ENCODE assay signal across 1 cellular context in the genomic region with DNA sequence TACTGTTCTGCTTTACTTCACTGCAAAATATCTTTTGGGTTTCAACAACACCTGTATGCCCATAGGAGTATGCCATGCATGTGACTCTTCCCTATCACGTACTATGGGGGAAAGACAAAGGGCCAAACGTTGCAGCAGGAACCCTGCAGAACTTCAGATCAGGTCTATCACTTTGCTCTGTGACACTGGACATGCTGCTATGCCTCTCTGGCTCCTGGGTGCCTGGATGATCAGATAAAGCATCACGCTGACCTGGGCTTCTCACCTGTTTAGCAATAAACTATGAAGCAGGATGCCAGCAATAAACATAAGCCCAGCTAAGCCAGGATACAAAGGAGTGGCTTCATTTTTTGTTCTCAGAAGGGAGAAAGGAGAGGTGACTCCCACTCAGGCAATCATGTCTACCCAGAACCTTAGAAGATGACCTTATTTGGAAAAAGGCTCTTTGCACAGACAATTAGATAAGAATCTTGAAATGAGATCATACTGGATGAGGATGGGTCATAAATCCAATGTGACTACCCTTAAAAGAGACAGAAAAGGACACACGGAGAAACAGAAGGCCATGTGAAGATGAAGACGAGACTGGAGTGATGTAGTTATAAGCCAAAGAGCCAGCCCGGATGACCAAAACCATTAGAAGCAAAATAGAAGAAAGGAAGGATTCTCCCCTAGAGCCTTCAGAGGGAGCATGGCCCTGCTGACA.
TF ChIP-seq lines count a peak whose summit lies in the region.

No MANE protein-coding gene starts in this region.

TF ChIP-seq in K562, 482 proteins besides CTCF, POLR2A, EP300 and RAD21 (continued from another document and continues in another):
- TF ChIP-seq, protein P1, sequence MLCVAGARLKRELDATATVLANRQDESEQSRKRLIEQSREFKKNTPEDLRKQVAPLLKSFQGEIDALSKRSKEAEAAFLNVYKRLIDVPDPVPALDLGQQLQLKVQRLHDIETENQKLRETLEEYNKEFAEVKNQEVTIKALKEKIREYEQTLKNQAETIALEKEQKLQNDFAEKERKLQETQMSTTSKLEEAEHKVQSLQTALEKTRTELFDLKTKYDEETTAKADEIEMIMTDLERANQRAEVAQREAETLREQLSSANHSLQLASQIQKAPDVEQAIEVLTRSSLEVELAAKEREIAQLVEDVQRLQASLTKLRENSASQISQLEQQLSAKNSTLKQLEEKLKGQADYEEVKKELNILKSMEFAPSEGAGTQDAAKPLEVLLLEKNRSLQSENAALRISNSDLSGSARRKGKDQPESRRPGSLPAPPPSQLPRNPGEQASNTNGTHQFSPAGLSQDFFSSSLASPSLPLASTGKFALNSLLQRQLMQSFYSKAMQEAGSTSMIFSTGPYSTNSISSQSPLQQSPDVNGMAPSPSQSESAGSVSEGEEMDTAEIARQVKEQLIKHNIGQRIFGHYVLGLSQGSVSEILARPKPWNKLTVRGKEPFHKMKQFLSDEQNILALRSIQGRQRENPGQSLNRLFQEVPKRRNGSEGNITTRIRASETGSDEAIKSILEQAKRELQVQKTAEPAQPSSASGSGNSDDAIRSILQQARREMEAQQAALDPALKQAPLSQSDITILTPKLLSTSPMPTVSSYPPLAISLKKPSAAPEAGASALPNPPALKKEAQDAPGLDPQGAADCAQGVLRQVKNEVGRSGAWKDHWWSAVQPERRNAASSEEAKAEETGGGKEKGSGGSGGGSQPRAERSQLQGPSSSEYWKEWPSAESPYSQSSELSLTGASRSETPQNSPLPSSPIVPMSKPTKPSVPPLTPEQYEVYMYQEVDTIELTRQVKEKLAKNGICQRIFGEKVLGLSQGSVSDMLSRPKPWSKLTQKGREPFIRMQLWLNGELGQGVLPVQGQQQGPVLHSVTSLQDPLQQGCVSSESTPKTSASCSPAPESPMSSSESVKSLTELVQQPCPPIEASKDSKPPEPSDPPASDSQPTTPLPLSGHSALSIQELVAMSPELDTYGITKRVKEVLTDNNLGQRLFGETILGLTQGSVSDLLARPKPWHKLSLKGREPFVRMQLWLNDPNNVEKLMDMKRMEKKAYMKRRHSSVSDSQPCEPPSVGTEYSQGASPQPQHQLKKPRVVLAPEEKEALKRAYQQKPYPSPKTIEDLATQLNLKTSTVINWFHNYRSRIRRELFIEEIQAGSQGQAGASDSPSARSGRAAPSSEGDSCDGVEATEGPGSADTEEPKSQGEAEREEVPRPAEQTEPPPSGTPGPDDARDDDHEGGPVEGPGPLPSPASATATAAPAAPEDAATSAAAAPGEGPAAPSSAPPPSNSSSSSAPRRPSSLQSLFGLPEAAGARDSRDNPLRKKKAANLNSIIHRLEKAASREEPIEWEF (CRISPR knock-in tag; IDR thresholded peaks at IDR 0.05) = no peak
- TF ChIP-seq TEAD4 (IDR thresholded peaks at IDR 0.05; ENCODE audit: low read length) = no peak
- no peak for TF ChIP-seq TEAD4 (CRISPR knock-in tag; IDR thresholded peaks at IDR 0.05; ENCODE audit: borderline replicate concordance)
- TF ChIP-seq, protein P2, sequence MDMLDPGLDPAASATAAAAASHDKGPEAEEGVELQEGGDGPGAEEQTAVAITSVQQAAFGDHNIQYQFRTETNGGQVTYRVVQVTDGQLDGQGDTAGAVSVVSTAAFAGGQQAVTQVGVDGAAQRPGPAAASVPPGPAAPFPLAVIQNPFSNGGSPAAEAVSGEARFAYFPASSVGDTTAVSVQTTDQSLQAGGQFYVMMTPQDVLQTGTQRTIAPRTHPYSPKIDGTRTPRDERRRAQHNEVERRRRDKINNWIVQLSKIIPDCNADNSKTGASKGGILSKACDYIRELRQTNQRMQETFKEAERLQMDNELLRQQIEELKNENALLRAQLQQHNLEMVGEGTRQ (CRISPR knock-in tag; IDR thresholded peaks at IDR 0.05) = no peak
- TF ChIP-seq BRCA1 (IDR thresholded peaks at IDR 0.05) = no peak
- no peak for TF ChIP-seq BRCA1 (CRISPR knock-in tag; IDR thresholded peaks at IDR 0.05)
- peak; percentile 91 for TF ChIP-seq CTBP1 (IDR thresholded peaks at IDR 0.05; ENCODE audit: borderline replicate concordance)
- TF ChIP-seq ZNF121 (CRISPR knock-in tag; conservative IDR thresholded peaks at IDR 0.05) = no peak
- TF ChIP-seq SPI1 (IDR thresholded peaks at IDR 0.05; ENCODE audit: borderline replicate concordance, low read depth, low read length) = no peak
- no peak for TF ChIP-seq STAG1 (CRISPR knock-in tag; IDR thresholded peaks at IDR 0.05; ENCODE audit: borderline replicate concordance)
- no peak for TF ChIP-seq LARP7 (IDR thresholded peaks at IDR 0.05)
- TF ChIP-seq HDAC1 (IDR thresholded peaks at IDR 0.05) = no peak
- TF ChIP-seq RFX5 (IDR thresholded peaks at IDR 0.05; ENCODE audit: low read depth, low read length) = no peak
- TF ChIP-seq ZNF143 (CRISPR knock-in tag; IDR thresholded peaks at IDR 0.05) = no peak
- no peak for TF ChIP-seq TRIM24 (IDR thresholded peaks at IDR 0.05)
- TF ChIP-seq, protein P3, sequence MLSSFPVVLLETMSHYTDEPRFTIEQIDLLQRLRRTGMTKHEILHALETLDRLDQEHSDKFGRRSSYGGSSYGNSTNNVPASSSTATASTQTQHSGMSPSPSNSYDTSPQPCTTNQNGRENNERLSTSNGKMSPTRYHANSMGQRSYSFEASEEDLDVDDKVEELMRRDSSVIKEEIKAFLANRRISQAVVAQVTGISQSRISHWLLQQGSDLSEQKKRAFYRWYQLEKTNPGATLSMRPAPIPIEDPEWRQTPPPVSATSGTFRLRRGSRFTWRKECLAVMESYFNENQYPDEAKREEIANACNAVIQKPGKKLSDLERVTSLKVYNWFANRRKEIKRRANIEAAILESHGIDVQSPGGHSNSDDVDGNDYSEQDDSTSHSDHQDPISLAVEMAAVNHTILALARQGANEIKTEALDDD (IDR thresholded peaks at IDR 0.05) = no peak
- no peak for TF ChIP-seq NFIX (CRISPR knock-in tag; IDR thresholded peaks at IDR 0.05; ENCODE audit: low read depth)
- no peak for TF ChIP-seq EZH2 (IDR thresholded peaks at IDR 0.05; ENCODE audit: borderline replicate concordance, low read depth, low read length)
- TF ChIP-seq, protein P4, sequence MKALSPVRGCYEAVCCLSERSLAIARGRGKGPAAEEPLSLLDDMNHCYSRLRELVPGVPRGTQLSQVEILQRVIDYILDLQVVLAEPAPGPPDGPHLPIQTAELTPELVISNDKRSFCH (CRISPR knock-in tag; IDR thresholded peaks at IDR 0.05) = no peak
- TF ChIP-seq, protein P4 (tag; IDR thresholded peaks at IDR 0.05) = no peak
- TF ChIP-seq, protein P5, sequence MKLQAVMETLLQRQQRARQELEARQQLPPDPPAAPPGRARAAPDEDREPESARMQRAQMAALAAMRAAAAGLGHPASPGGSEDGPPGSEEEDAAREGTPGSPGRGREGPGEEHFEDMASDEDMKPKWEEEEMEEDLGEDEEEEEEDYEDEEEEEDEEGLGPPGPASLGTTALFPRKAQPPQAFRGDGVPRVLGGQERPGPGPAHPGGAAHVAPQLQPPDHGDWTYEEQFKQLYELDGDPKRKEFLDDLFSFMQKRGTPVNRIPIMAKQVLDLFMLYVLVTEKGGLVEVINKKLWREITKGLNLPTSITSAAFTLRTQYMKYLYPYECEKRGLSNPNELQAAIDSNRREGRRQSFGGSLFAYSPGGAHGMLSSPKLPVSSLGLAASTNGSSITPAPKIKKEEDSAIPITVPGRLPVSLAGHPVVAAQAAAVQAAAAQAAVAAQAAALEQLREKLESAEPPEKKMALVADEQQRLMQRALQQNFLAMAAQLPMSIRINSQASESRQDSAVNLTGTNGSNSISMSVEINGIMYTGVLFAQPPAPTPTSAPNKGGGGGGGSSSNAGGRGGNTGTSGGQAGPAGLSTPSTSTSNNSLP (IDR thresholded peaks at IDR 0.05; ENCODE audit: borderline replicate concordance, low read depth, low read length) = no peak
- TF ChIP-seq, protein P6, sequence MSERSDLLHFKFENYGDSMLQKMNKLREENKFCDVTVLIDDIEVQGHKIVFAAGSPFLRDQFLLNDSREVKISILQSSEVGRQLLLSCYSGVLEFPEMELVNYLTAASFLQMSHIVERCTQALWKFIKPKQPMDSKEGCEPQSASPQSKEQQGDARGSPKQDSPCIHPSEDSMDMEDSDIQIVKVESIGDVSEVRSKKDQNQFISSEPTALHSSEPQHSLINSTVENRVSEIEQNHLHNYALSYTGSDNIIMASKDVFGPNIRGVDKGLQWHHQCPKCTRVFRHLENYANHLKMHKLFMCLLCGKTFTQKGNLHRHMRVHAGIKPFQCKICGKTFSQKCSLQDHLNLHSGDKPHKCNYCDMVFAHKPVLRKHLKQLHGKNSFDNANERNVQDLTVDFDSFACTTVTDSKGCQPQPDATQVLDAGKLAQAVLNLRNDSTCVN (CRISPR knock-in tag; IDR thresholded peaks at IDR 0.05) = no peak
- no peak for TF ChIP-seq ZNF668 (CRISPR knock-in tag; IDR thresholded peaks at IDR 0.05)
- no peak for TF ChIP-seq POLR3G (IDR thresholded peaks at IDR 0.05; ENCODE audit: extremely low read depth, insufficient read length, insufficient replicate concordance)
- TF ChIP-seq NFXL1 (CRISPR knock-in tag; IDR thresholded peaks at IDR 0.05) = no peak
- TF ChIP-seq MAZ (CRISPR knock-in tag; conservative IDR thresholded peaks at IDR 0.05 in 1 of 2, IDR thresholded peaks at IDR 0.05 in 1 of 2) = no peak
- TF ChIP-seq, protein P7, sequence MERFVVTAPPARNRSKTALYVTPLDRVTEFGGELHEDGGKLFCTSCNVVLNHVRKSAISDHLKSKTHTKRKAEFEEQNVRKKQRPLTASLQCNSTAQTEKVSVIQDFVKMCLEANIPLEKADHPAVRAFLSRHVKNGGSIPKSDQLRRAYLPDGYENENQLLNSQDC (CRISPR knock-in tag; IDR thresholded peaks at IDR 0.05) = no peak
- TF ChIP-seq, protein P8, sequence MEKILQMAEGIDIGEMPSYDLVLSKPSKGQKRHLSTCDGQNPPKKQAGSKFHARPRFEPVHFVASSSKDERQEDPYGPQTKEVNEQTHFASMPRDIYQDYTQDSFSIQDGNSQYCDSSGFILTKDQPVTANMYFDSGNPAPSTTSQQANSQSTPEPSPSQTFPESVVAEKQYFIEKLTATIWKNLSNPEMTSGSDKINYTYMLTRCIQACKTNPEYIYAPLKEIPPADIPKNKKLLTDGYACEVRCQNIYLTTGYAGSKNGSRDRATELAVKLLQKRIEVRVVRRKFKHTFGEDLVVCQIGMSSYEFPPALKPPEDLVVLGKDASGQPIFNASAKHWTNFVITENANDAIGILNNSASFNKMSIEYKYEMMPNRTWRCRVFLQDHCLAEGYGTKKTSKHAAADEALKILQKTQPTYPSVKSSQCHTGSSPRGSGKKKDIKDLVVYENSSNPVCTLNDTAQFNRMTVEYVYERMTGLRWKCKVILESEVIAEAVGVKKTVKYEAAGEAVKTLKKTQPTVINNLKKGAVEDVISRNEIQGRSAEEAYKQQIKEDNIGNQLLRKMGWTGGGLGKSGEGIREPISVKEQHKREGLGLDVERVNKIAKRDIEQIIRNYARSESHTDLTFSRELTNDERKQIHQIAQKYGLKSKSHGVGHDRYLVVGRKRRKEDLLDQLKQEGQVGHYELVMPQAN (IDR thresholded peaks at IDR 0.05; ENCODE audit: borderline replicate concordance) = no peak
- no peak for TF ChIP-seq ZNF384 (IDR thresholded peaks at IDR 0.05; ENCODE audit: low read depth, low read length)
- no peak for TF ChIP-seq PHF21A (IDR thresholded peaks at IDR 0.05; ENCODE audit: borderline replicate concordance, low read depth)
- no peak for TF ChIP-seq CCAR2 (IDR thresholded peaks at IDR 0.05; ENCODE audit: low read depth, low read length)
- TF ChIP-seq, protein P9, sequence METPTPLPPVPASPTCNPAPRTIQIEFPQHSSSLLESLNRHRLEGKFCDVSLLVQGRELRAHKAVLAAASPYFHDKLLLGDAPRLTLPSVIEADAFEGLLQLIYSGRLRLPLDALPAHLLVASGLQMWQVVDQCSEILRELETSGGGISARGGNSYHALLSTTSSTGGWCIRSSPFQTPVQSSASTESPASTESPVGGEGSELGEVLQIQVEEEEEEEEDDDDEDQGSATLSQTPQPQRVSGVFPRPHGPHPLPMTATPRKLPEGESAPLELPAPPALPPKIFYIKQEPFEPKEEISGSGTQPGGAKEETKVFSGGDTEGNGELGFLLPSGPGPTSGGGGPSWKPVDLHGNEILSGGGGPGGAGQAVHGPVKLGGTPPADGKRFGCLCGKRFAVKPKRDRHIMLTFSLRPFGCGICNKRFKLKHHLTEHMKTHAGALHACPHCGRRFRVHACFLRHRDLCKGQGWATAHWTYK (CRISPR knock-in tag; IDR thresholded peaks at IDR 0.05) = no peak
- TF ChIP-seq ZNF764 (CRISPR knock-in tag; IDR thresholded peaks at IDR 0.05; ENCODE audit: low read depth) = no peak
- TF ChIP-seq, protein P10, sequence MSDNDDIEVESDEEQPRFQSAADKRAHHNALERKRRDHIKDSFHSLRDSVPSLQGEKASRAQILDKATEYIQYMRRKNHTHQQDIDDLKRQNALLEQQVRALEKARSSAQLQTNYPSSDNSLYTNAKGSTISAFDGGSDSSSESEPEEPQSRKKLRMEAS (CRISPR knock-in tag; IDR thresholded peaks at IDR 0.05) = no peak
- TF ChIP-seq, protein P11, sequence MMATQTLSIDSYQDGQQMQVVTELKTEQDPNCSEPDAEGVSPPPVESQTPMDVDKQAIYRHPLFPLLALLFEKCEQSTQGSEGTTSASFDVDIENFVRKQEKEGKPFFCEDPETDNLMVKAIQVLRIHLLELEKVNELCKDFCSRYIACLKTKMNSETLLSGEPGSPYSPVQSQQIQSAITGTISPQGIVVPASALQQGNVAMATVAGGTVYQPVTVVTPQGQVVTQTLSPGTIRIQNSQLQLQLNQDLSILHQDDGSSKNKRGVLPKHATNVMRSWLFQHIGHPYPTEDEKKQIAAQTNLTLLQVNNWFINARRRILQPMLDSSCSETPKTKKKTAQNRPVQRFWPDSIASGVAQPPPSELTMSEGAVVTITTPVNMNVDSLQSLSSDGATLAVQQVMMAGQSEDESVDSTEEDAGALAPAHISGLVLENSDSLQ (IDR thresholded peaks at IDR 0.05) = peak; percentile 89
- no peak for TF ChIP-seq HOXB6 (CRISPR knock-in tag; IDR thresholded peaks at IDR 0.05; ENCODE audit: borderline replicate concordance)
- no peak for TF ChIP-seq XRCC3 (IDR thresholded peaks at IDR 0.05)
- TF ChIP-seq ILF3 (IDR thresholded peaks at IDR 0.05; ENCODE audit: borderline replicate concordance) = no peak
- TF ChIP-seq, protein P12, sequence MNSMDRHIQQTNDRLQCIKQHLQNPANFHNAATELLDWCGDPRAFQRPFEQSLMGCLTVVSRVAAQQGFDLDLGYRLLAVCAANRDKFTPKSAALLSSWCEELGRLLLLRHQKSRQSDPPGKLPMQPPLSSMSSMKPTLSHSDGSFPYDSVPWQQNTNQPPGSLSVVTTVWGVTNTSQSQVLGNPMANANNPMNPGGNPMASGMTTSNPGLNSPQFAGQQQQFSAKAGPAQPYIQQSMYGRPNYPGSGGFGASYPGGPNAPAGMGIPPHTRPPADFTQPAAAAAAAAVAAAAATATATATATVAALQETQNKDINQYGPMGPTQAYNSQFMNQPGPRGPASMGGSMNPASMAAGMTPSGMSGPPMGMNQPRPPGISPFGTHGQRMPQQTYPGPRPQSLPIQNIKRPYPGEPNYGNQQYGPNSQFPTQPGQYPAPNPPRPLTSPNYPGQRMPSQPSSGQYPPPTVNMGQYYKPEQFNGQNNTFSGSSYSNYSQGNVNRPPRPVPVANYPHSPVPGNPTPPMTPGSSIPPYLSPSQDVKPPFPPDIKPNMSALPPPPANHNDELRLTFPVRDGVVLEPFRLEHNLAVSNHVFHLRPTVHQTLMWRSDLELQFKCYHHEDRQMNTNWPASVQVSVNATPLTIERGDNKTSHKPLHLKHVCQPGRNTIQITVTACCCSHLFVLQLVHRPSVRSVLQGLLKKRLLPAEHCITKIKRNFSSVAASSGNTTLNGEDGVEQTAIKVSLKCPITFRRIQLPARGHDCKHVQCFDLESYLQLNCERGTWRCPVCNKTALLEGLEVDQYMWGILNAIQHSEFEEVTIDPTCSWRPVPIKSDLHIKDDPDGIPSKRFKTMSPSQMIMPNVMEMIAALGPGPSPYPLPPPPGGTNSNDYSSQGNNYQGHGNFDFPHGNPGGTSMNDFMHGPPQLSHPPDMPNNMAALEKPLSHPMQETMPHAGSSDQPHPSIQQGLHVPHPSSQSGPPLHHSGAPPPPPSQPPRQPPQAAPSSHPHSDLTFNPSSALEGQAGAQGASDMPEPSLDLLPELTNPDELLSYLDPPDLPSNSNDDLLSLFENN (IDR thresholded peaks at IDR 0.05; ENCODE audit: low read depth in 2 of 2, low read length in 2 of 2) = no peak
- TF ChIP-seq BACH1 (tag; IDR thresholded peaks at IDR 0.05) = peak; percentile 56; the same call in 1 of the 2 replicates
